In genomic region chr15:90190606-90191343, GRCh38 we compare ENCODE assay signal across 9 cellular contexts. TPM values are rescaled to one million over a fixed set of nuclear protein-coding genes. Genes with fewer than 3 reads are reported as not detected.
DNase-seq lines count a peak whose midpoint lies in the region; ATAC-seq and TF ChIP-seq lines count a peak whose summit lies in the region.
"Had no signal": no experiment of that assay in that cellular context is flagged by ENCODE, and none has a peak within 500 bp of the region (broad histone marks: within the 10 kb centered on the region; RNA-seq: fewer than 3 reads in every experiment).

No MANE protein-coding gene starts in this region.

- TF ChIP-seq CTCF in Caco-2 (IDR thresholded peaks at IDR 0.05; ENCODE audit: insufficient read depth in 1 of 2, low read depth in 1 of 2, low read length in 1 of 2, severe bottlenecking in 1 of 2, unreplicated experiment in 1 of 2) (no peak), OCI-LY1 (IDR thresholded peaks at IDR 0.05; ENCODE audit: low read length) (no peak), right lobe of liver (IDR thresholded peaks at IDR 0.05) (no peak), A673 (conservative IDR thresholded peaks at IDR 0.05; ENCODE audit: low read depth, low read length) (no peak)

- H3K4me1 Mint-ChIP-seq in Caco-2 (ENCODE audit: low read depth, unreplicated experiment), result no peaks in the 10 kb centered on the region
- H3K4me1 Mint-ChIP-seq in activated CD4-positive, alpha-beta memory T cell treated with anti-CD3 and anti-CD28 coated beads, Interleukin-2, amount 10 ng/mL, durations not matched to agents 7 days and 5 days, result peaks cover 46% of the 10 kb centered on the region

- H3K9ac ChIP-seq in OCI-LY1 (ENCODE audit: low read length) (peak overlapping the region; percentile 62), GM23248 (no peak overlapping the region)

- CTCF ChIA-PET in Caco-2 (lab: Charles Lee) (no interaction called here), A673 (lab: Charles Lee) (no interaction called here)
- CTCF ChIA-PET in activated CD4-positive, alpha-beta memory T cell treated with anti-CD3 and anti-CD28 coated beads, Interleukin-2, amount 10 ng/mL, durations not matched to agents 7 days and 5 days (lab: Charles Lee), result interaction anchor here (1.5 kb wide), 1 partner anchor 10 kb away, joined by 10 read pairs; the partner anchor contains the start of gene SEMA4B

- no peaks in the 10 kb centered on the region for H3K36me3 ChIP-seq in Caco-2 (ENCODE audit: control insufficient read depth, insufficient read depth, low read length)
- no peaks in the 10 kb centered on the region for H3K36me3 ChIP-seq in OCI-LY1 (ENCODE audit: insufficient read depth, low read length)
- H3K36me3 ChIP-seq in right lobe of liver, result no peaks in the 10 kb centered on the region
- H3K36me3 ChIP-seq in A673 (ENCODE audit: insufficient read depth, low read length, poor library complexity, severe bottlenecking), result no peaks in the 10 kb centered on the region
- no peaks in the 10 kb centered on the region for H3K36me3 ChIP-seq in GM23248 (ENCODE audit: low read depth)

- H3K79me2 ChIP-seq in OCI-LY1 (ENCODE audit: insufficient read depth, low read length), result no peaks in the 10 kb centered on the region
- no peaks in the 10 kb centered on the region for H3K79me2 ChIP-seq in GM23248 (ENCODE audit: insufficient read depth)

- H3F3A ChIP-seq in OCI-LY1 (ENCODE audit: insufficient read depth, low read length), result peaks cover 4% of the 10 kb centered on the region; the same call in 1 of the 2 replicates
- no peaks in the 10 kb centered on the region for H3F3A ChIP-seq in GM23248 (ENCODE audit: insufficient read depth)

- H3K27me3 Mint-ChIP-seq in Caco-2 (ENCODE audit: insufficient read depth, unreplicated experiment), result no peaks in the 10 kb centered on the region
- H3K27me3 Mint-ChIP-seq in activated CD4-positive, alpha-beta memory T cell treated with anti-CD3 and anti-CD28 coated beads, Interleukin-2, amount 10 ng/mL, durations not matched to agents 7 days and 5 days, result no peaks in the 10 kb centered on the region

- WGBS in right lobe of liver (ENCODE audit: insufficient coverage, low coverage, low lambda C conversion rate, missing lambda C conversion rate), result 90% methylated on average over 2 of the region's 10 CpGs
- 94 to 97% methylated on average over 10 of the region's 10 CpGs for WGBS in GM23248 (ENCODE audit: low coverage in 1 of 2, low lambda C conversion rate in 2 of 2, missing lambda C conversion rate in 2 of 2), 2 experiments

- H4K20me1 ChIP-seq in OCI-LY1 (ENCODE audit: insufficient read depth, low read length) (no peaks in the 10 kb centered on the region), GM23248 (ENCODE audit: insufficient read depth) (no peaks in the 10 kb centered on the region)

- H3K36me3 Mint-ChIP-seq in Caco-2 (ENCODE audit: insufficient read depth, unreplicated experiment), result no peaks in the 10 kb centered on the region
- peaks cover 9% of the 10 kb centered on the region for H3K36me3 Mint-ChIP-seq in activated CD4-positive, alpha-beta memory T cell treated with anti-CD3 and anti-CD28 coated beads, Interleukin-2, amount 10 ng/mL, durations not matched to agents 7 days and 5 days (ENCODE audit: low read depth)

- DNase-seq in Caco-2, result no peak
- no peak for DNase-seq in right lobe of liver
- no peak for DNase-seq in activated CD4-positive, alpha-beta memory T cell treated with anti-CD3 and anti-CD28 coated beads, Interleukin-2, amount 10 ng/mL, durations not matched to agents 7 days and 5 days
- DNase-seq in A673 (ENCODE audit: low spot score), result no peak
- DNase-seq in mesenteric fat pad (ENCODE audit: low spot score), result no peak
- DNase-seq in GM23248, result no peak
- DNase-seq: dermis blood vessel endothelial cell had no signal

- H3K9me3 Mint-ChIP-seq in Caco-2 (ENCODE audit: unreplicated experiment), result no peaks in the 10 kb centered on the region
- H3K9me3 Mint-ChIP-seq in activated CD4-positive, alpha-beta memory T cell treated with anti-CD3 and anti-CD28 coated beads, Interleukin-2, amount 10 ng/mL, durations not matched to agents 7 days and 5 days, result no peaks in the 10 kb centered on the region

- H3K27me3 ChIP-seq in Caco-2 (replicated peaks; ENCODE audit: control insufficient read depth, insufficient read depth, low read length) (no peaks in the 10 kb centered on the region), OCI-LY1 (ENCODE audit: insufficient read depth, low read length) (no peaks in the 10 kb centered on the region), right lobe of liver (no peaks in the 10 kb centered on the region), A673 (replicated peaks; ENCODE audit: insufficient read depth, low read depth, low read length, poor library complexity) (no peaks in the 10 kb centered on the region), GM23248 (replicated peaks; ENCODE audit: insufficient read depth) (no peaks in the 10 kb centered on the region)

- peak overlapping the region; percentile 12 for H3K27ac Mint-ChIP-seq in Caco-2 (ENCODE audit: unreplicated experiment)
- H3K27ac Mint-ChIP-seq in activated CD4-positive, alpha-beta memory T cell treated with anti-CD3 and anti-CD28 coated beads, Interleukin-2, amount 10 ng/mL, durations not matched to agents 7 days and 5 days, result no peak overlapping the region

- H3K9me2 ChIP-seq in OCI-LY1 (ENCODE audit: low read depth, low read length) (no peaks in the 10 kb centered on the region), GM23248 (ENCODE audit: insufficient read depth) (no peaks in the 10 kb centered on the region)

- ATAC-seq in GM21576 (IDR thresholded peaks at IDR 0.05; ENCODE audit: unreplicated experiment) (peak; percentile 58), right lobe of liver (no peak)

- TF ChIP-seq POLR2A in right lobe of liver (IDR thresholded peaks at IDR 0.05), result no peak

- H3K4me2 ChIP-seq in OCI-LY1 (ENCODE audit: low read length), result peak overlapping the region; percentile 89
- no peak overlapping the region for H3K4me2 ChIP-seq in GM23248 (ENCODE audit: unreplicated experiment)

- in situ Hi-C loops in GM23248 (cut with MboI), result no loop called here

- no peaks in the 10 kb centered on the region for H3K9me3 ChIP-seq in Caco-2
- no peaks in the 10 kb centered on the region for H3K9me3 ChIP-seq in OCI-LY1 (ENCODE audit: low read length)
- no peaks in the 10 kb centered on the region for H3K9me3 ChIP-seq in right lobe of liver
- H3K9me3 ChIP-seq in A673 (ENCODE audit: low read depth, low read length, poor library complexity, severe bottlenecking), result no peaks in the 10 kb centered on the region
- no peaks in the 10 kb centered on the region for H3K9me3 ChIP-seq in GM23248 (ENCODE audit: low read depth)

- H3K4me3 Mint-ChIP-seq in Caco-2 (ENCODE audit: unreplicated experiment), result no peak overlapping the region
- H3K4me3 Mint-ChIP-seq in activated CD4-positive, alpha-beta memory T cell treated with anti-CD3 and anti-CD28 coated beads, Interleukin-2, amount 10 ng/mL, durations not matched to agents 7 days and 5 days, result no peak overlapping the region

- H3K4me1 ChIP-seq in Caco-2 (no peaks in the 10 kb centered on the region), OCI-LY1 (ENCODE audit: insufficient read depth, low read length, severe bottlenecking) (peaks cover 76% of the 10 kb centered on the region), right lobe of liver (peaks cover 0 to 77% (median 23%) of the 10 kb centered on the region in 4 donors), A673 (ENCODE audit: insufficient read depth, low read length, poor library complexity, severe bottlenecking) (peaks cover 13% of the 10 kb centered on the region), GM23248 (ENCODE audit: insufficient read depth) (no peaks in the 10 kb centered on the region)

- intact Hi-C loops in Caco-2 (cut with micrococcal nuclease; ENCODE audit: unreplicated experiment), result no loop called here
- intact Hi-C loops in right lobe of liver (cut with DNase I), result no loop called here
- intact Hi-C loops in A673 (cut with micrococcal nuclease; ENCODE audit: unreplicated experiment), result no loop called here

- no peak overlapping the region for H2AFZ ChIP-seq in OCI-LY1 (ENCODE audit: low read length)
- no peak overlapping the region for H2AFZ ChIP-seq in GM23248

- H3K27ac ChIP-seq in OCI-LY1 (ENCODE audit: low read depth, low read length, poor library complexity, severe bottlenecking) (peak overlapping the region; percentile 99), right lobe of liver (peak overlapping the region; percentile 50 to 71 (median 56)), A673 (ENCODE audit: low read depth, low read length, poor library complexity, severe bottlenecking) (no peak overlapping the region), GM23248 (no peak overlapping the region)

- no peak overlapping the region for H3K4me3 ChIP-seq in Caco-2 (ENCODE audit: low read depth, low read length)
- H3K4me3 ChIP-seq in OCI-LY1 (ENCODE audit: low read depth, low read length, poor library complexity, severe bottlenecking), result peak overlapping the region; percentile 57
- no peak overlapping the region for H3K4me3 ChIP-seq in right lobe of liver
- no peak overlapping the region for H3K4me3 ChIP-seq in A673 (ENCODE audit: low read depth, low read length, poor library complexity, severe bottlenecking)
- no peak overlapping the region for H3K4me3 ChIP-seq in GM23248

- POLR2A ChIA-PET in Caco-2 (lab: Charles Lee) (interaction anchor here (0.5 kb wide), 1 partner anchor 211 kb away, joined by 3 read pairs; no protein-coding TSS in a partner anchor), A673 (lab: Charles Lee; ENCODE audit: low non-redundant PET) (no interaction called here)
- POLR2A ChIA-PET in activated CD4-positive, alpha-beta memory T cell treated with anti-CD3 and anti-CD28 coated beads, Interleukin-2, amount 10 ng/mL, durations not matched to agents 7 days and 5 days (lab: Charles Lee), result interaction anchor here (1.0 to 2.3 kb wide), 5 partner anchors 10 to 92 kb away, joined by 3 to 10 read pairs (median 4); partner anchors contain the start of gene SEMA4B

- BruUV-seq in Caco-2 (replicated peaks; lab: Mats Ljungman, UMichigan) (no TSS peak), A673 (replicated peaks; lab: Mats Ljungman, UMichigan) (no TSS peak)

RNA-seq across cellular contexts. Expression of gene SEMA4B, which starts 10.4 kb away (rescaled TPM):
- total RNA-seq in Caco-2 (2022), result 13.9 and 14.6 TPM in 2 replicates
- 10 to 100 TPM; 17.1 to 67.7 (median 20.3) TPM for total RNA-seq in right lobe of liver
- total RNA-seq in activated CD4-positive, alpha-beta memory T cell treated with anti-CD3 and anti-CD28 coated beads, Interleukin-2, amount 10 ng/mL, durations not matched to agents 7 days and 5 days, result 10 to 100 TPM; 29.7 to 29.9 TPM
- total RNA-seq in A673 (2021), result 13.2 and 13.3 TPM in 2 replicates
- total RNA-seq in mesenteric fat pad, result 15.8 TPM
- total RNA-seq in GM23248 (2014; rRNA removed; shearing (Covaris generic)), result 3.2 and 3.6 TPM in 2 replicates
- polyA plus RNA-seq in GM23248 (2016; fragmentation: Nextera tagmentation; extraction: Ambion mirVana), result 4.5 and 4.7 TPM in 2 replicates

RNA-seq across cellular contexts. Expression of gene CIB1, which starts 43.0 kb away (rescaled TPM):
- 37.7 and 44.5 TPM in 2 replicates for total RNA-seq in Caco-2 (2022)
- 10 to 100 TPM; 43.4 to 83.0 (median 51.0) TPM for total RNA-seq in right lobe of liver
- total RNA-seq in activated CD4-positive, alpha-beta memory T cell treated with anti-CD3 and anti-CD28 coated beads, Interleukin-2, amount 10 ng/mL, durations not matched to agents 7 days and 5 days, result 100 to 1,000 TPM; 118 to 120 TPM
- total RNA-seq in A673 (2021), result 39.7 and 41.9 TPM in 2 replicates
- 58.0 TPM for total RNA-seq in mesenteric fat pad
- total RNA-seq in GM23248 (2014; rRNA removed; shearing (Covaris generic)), result 30.7 and 45.8 TPM in 2 replicates
- 123 and 129 TPM in 2 replicates for polyA plus RNA-seq in GM23248 (2016; fragmentation: Nextera tagmentation; extraction: Ambion mirVana)

RNA-seq across cellular contexts. Expression of gene GDPGP1, which starts 43.2 kb away (rescaled TPM):
- total RNA-seq in Caco-2 (2022) (5.1 and 5.7 TPM in 2 replicates), right lobe of liver (10 to 100 TPM in 2 of 6 experiments, 1 to 10 TPM in 4; 3.6 to 13.6 (median 7.3) TPM), A673 (2021) (4.7 and 5.2 TPM in 2 replicates), mesenteric fat pad (8.1 TPM)
- 10 to 100 TPM; 10.3 to 10.5 TPM for total RNA-seq in activated CD4-positive, alpha-beta memory T cell treated with anti-CD3 and anti-CD28 coated beads, Interleukin-2, amount 10 ng/mL, durations not matched to agents 7 days and 5 days
- total RNA-seq in GM23248 (2014; rRNA removed; shearing (Covaris generic)), result 9.0 TPM in 2 replicates
- 1.3 TPM in 2 replicates for polyA plus RNA-seq in GM23248 (2016; fragmentation: Nextera tagmentation; extraction: Ambion mirVana)

RNA-seq across cellular contexts. Expression of gene TTLL13, which starts 58.6 kb away (rescaled TPM):
- total RNA-seq in Caco-2 (2022), result 0.43 TPM in 1 of 2 replicates, not detected in the other
- under 1 TPM in 2 of 6 experiments, not detected in 4; 0.13 to 0.46 TPM for total RNA-seq in right lobe of liver
- total RNA-seq in activated CD4-positive, alpha-beta memory T cell treated with anti-CD3 and anti-CD28 coated beads, Interleukin-2, amount 10 ng/mL, durations not matched to agents 7 days and 5 days, result under 1 TPM; 0.45 to 0.58 TPM
- total RNA-seq in A673 (2021), result 0.33 TPM in 1 of 2 replicates, not detected in the other
- not detected for total RNA-seq in mesenteric fat pad
- not detected in 2 replicates for total RNA-seq in GM23248 (2014; rRNA removed; shearing (Covaris generic))
- not detected in 2 replicates for polyA plus RNA-seq in GM23248 (2016; fragmentation: Nextera tagmentation; extraction: Ambion mirVana)

Comparison
In these comparisons a context has a peak if more than half of its experiments do, and no peak if none do; other contexts are left out.
1. H3K27ac ChIP-seq: peak in OCI-LY1 (single experiment) and right lobe of liver (3 of 3); none in A673 (single experiment) and GM23248 (single experiment).